In the genomic region with DNA sequence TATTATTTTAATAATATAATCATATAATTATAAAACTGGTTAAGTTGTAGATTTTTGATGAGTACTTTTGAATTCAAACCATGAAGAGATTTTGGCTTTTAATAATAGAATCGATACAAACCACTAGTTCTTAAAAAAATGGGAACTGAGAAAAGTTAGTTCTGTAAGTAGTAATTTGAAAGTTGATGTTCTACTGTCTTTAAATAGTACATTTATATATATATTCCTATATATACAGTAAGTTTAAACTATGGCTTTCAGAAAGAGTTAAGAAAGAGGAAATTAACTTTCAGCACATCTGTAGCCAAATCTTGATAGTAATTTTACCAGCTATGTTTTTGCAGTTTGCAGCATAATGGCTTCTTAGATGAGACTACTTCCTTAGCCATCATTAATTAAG, we compare ENCODE assay signal across 1 cellular context.
TF ChIP-seq lines count a peak whose summit lies in the region.

No MANE protein-coding gene starts in this region.

TF ChIP-seq in GM12878, 131 proteins besides CTCF, POLR2A, EP300 and RAD21 (continued from another document and continues in another):
- TF ChIP-seq NKRF (conservative IDR thresholded peaks at IDR 0.05) (no peak), ZSCAN29 (IDR thresholded peaks at IDR 0.05) (no peak), CBX3 (IDR thresholded peaks at IDR 0.05; ENCODE audit: borderline replicate concordance, low read depth) (no peak), NR2C2 (IDR thresholded peaks at IDR 0.05; ENCODE audit: borderline replicate concordance, control insufficient read depth, insufficient read length, low read depth) (no peak), NR2C1 (IDR thresholded peaks at IDR 0.05) (no peak), ZNF217 (IDR thresholded peaks at IDR 0.05) (no peak; the same call in 1 of the 2 replicates), SREBF2 (IDR thresholded peaks at IDR 0.05; ENCODE audit: low read length) (no peak), MTA3 (IDR thresholded peaks at IDR 0.05; ENCODE audit: borderline replicate concordance, low read length) (no peak), TCF12 (IDR thresholded peaks at IDR 0.05; ENCODE audit: low read depth, low read length) (no peak), ATF3 (IDR thresholded peaks at IDR 0.05; ENCODE audit: borderline replicate concordance, extremely low read depth, low read depth, low read length) (no peak), HDAC2 (IDR thresholded peaks at IDR 0.05) (no peak), SP1 (IDR thresholded peaks at IDR 0.05; ENCODE audit: low read depth, low read length) (no peak), TBL1XR1 (IDR thresholded peaks at IDR 0.05; ENCODE audit: low read depth, low read length) (no peak), NRF1 (conservative IDR thresholded peaks at IDR 0.05; ENCODE audit: low read depth, low read length) (no peak), NBN (IDR thresholded peaks at IDR 0.05) (no peak), KDM1A (IDR thresholded peaks at IDR 0.05; ENCODE audit: borderline replicate concordance) (no peak), ETV6 (conservative IDR thresholded peaks at IDR 0.05 in 1 of 2, IDR thresholded peaks at IDR 0.05 in 1 of 2; ENCODE audit: borderline replicate concordance in 1 of 2, low read depth in 1 of 2) (no peak), RB1 (IDR thresholded peaks at IDR 0.05; ENCODE audit: borderline replicate concordance) (no peak), NFIC (IDR thresholded peaks at IDR 0.05; ENCODE audit: low read depth, low read length) (peak; percentile 75), ZNF207 (IDR thresholded peaks at IDR 0.05; ENCODE audit: borderline replicate concordance) (no peak), MEF2B (IDR thresholded peaks at IDR 0.05; ENCODE audit: partially characterized antibody, poor library complexity, severe bottlenecking) (peak; percentile 75), WRNIP1 (IDR thresholded peaks at IDR 0.05; ENCODE audit: borderline replicate concordance, low read depth, low read length) (no peak), NR2F1 (conservative IDR thresholded peaks at IDR 0.05) (no peak), MEF2A (IDR thresholded peaks at IDR 0.05; ENCODE audit: insufficient read depth, low read depth, low read length) (peak; percentile 88), TARDBP (IDR thresholded peaks at IDR 0.05; ENCODE audit: borderline replicate concordance) (no peak), NFYA (IDR thresholded peaks at IDR 0.05; ENCODE audit: borderline replicate concordance, low read depth, low read length) (no peak), CHD1 (IDR thresholded peaks at IDR 0.05; ENCODE audit: low read depth, low read length) (no peak), BCL11A (IDR thresholded peaks at IDR 0.05; ENCODE audit: low read depth, low read length) (no peak), IKZF1 (conservative IDR thresholded peaks at IDR 0.05) (no peak), FOS (IDR thresholded peaks at IDR 0.05; ENCODE audit: borderline replicate concordance, extremely low read depth, insufficient read length) (no peak), TCF3 (IDR thresholded peaks at IDR 0.05; ENCODE audit: borderline replicate concordance, insufficient read depth, low read depth, low read length) (no peak), ZNF592 (IDR thresholded peaks at IDR 0.05) (no peak), YBX1 (IDR thresholded peaks at IDR 0.05) (no peak), NFXL1 (IDR thresholded peaks at IDR 0.05; ENCODE audit: borderline replicate concordance) (no peak)
- TF ChIP-seq, protein P1, sequence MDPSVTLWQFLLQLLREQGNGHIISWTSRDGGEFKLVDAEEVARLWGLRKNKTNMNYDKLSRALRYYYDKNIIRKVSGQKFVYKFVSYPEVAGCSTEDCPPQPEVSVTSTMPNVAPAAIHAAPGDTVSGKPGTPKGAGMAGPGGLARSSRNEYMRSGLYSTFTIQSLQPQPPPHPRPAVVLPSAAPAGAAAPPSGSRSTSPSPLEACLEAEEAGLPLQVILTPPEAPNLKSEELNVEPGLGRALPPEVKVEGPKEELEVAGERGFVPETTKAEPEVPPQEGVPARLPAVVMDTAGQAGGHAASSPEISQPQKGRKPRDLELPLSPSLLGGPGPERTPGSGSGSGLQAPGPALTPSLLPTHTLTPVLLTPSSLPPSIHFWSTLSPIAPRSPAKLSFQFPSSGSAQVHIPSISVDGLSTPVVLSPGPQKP (IDR thresholded peaks at IDR 0.05; ENCODE audit: low read depth, low read length), result no peak
- TF ChIP-seq, protein P2, sequence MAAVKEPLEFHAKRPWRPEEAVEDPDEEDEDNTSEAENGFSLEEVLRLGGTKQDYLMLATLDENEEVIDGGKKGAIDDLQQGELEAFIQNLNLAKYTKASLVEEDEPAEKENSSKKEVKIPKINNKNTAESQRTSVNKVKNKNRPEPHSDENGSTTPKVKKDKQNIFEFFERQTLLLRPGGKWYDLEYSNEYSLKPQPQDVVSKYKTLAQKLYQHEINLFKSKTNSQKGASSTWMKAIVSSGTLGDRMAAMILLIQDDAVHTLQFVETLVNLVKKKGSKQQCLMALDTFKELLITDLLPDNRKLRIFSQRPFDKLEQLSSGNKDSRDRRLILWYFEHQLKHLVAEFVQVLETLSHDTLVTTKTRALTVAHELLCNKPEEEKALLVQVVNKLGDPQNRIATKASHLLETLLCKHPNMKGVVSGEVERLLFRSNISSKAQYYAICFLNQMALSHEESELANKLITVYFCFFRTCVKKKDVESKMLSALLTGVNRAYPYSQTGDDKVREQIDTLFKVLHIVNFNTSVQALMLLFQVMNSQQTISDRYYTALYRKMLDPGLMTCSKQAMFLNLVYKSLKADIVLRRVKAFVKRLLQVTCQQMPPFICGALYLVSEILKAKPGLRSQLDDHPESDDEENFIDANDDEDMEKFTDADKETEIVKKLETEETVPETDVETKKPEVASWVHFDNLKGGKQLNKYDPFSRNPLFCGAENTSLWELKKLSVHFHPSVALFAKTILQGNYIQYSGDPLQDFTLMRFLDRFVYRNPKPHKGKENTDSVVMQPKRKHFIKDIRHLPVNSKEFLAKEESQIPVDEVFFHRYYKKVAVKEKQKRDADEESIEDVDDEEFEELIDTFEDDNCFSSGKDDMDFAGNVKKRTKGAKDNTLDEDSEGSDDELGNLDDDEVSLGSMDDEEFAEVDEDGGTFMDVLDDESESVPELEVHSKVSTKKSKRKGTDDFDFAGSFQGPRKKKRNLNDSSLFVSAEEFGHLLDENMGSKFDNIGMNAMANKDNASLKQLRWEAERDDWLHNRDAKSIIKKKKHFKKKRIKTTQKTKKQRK (IDR thresholded peaks at IDR 0.05; ENCODE audit: low read depth, low read length), result no peak
- TF ChIP-seq, protein P3, sequence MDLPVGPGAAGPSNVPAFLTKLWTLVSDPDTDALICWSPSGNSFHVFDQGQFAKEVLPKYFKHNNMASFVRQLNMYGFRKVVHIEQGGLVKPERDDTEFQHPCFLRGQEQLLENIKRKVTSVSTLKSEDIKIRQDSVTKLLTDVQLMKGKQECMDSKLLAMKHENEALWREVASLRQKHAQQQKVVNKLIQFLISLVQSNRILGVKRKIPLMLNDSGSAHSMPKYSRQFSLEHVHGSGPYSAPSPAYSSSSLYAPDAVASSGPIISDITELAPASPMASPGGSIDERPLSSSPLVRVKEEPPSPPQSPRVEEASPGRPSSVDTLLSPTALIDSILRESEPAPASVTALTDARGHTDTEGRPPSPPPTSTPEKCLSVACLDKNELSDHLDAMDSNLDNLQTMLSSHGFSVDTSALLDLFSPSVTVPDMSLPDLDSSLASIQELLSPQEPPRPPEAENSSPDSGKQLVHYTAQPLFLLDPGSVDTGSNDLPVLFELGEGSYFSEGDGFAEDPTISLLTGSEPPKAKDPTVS (IDR thresholded peaks at IDR 0.05; ENCODE audit: low read depth, low read length), result no peak
- TF ChIP-seq, protein P4, sequence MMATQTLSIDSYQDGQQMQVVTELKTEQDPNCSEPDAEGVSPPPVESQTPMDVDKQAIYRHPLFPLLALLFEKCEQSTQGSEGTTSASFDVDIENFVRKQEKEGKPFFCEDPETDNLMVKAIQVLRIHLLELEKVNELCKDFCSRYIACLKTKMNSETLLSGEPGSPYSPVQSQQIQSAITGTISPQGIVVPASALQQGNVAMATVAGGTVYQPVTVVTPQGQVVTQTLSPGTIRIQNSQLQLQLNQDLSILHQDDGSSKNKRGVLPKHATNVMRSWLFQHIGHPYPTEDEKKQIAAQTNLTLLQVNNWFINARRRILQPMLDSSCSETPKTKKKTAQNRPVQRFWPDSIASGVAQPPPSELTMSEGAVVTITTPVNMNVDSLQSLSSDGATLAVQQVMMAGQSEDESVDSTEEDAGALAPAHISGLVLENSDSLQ (IDR thresholded peaks at IDR 0.05), result no peak
- TF ChIP-seq, protein P5, sequence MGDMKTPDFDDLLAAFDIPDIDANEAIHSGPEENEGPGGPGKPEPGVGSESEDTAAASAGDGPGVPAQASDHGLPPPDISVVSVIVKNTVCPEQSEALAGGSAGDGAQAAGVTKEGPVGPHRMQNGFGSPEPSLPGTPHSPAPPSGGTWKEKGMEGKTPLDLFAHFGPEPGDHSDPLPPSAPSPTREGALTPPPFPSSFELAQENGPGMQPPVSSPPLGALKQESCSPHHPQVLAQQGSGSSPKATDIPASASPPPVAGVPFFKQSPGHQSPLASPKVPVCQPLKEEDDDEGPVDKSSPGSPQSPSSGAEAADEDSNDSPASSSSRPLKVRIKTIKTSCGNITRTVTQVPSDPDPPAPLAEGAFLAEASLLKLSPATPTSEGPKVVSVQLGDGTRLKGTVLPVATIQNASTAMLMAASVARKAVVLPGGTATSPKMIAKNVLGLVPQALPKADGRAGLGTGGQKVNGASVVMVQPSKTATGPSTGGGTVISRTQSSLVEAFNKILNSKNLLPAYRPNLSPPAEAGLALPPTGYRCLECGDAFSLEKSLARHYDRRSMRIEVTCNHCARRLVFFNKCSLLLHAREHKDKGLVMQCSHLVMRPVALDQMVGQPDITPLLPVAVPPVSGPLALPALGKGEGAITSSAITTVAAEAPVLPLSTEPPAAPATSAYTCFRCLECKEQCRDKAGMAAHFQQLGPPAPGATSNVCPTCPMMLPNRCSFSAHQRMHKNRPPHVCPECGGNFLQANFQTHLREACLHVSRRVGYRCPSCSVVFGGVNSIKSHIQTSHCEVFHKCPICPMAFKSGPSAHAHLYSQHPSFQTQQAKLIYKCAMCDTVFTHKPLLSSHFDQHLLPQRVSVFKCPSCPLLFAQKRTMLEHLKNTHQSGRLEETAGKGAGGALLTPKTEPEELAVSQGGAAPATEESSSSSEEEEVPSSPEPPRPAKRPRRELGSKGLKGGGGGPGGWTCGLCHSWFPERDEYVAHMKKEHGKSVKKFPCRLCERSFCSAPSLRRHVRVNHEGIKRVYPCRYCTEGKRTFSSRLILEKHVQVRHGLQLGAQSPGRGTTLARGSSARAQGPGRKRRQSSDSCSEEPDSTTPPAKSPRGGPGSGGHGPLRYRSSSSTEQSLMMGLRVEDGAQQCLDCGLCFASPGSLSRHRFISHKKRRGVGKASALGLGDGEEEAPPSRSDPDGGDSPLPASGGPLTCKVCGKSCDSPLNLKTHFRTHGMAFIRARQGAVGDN (IDR thresholded peaks at IDR 0.05), result no peak
- TF ChIP-seq, protein P6, sequence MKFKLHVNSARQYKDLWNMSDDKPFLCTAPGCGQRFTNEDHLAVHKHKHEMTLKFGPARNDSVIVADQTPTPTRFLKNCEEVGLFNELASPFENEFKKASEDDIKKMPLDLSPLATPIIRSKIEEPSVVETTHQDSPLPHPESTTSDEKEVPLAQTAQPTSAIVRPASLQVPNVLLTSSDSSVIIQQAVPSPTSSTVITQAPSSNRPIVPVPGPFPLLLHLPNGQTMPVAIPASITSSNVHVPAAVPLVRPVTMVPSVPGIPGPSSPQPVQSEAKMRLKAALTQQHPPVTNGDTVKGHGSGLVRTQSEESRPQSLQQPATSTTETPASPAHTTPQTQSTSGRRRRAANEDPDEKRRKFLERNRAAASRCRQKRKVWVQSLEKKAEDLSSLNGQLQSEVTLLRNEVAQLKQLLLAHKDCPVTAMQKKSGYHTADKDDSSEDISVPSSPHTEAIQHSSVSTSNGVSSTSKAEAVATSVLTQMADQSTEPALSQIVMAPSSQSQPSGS (IDR thresholded peaks at IDR 0.05; ENCODE audit: low read length), result peak; percentile 53; the same call in 1 of the 2 replicates
